30 cellular contexts compared by ENCODE assay signal in the genomic region with DNA sequence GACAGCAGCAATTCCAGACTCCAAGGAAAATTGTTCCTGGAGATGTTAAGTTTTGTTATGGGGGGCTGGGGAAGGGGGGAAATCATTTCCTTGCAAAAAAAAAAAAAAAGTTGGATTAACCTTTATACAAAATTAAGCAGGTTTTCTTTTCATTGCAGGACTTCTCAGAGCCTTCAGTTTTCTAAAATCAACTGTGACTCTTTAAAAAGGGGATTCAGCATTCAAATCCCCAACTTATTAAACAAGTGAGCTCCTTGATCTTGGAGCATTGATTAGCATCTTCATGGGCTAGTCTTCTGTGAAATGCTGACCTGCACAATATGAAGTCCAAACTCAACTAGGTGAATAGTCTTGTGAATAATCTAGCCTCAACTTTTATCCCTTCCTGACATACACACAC. TPM values are rescaled to one million over a fixed set of nuclear protein-coding genes. Genes with fewer than 3 reads are reported as not detected.
DNase-seq lines count a peak whose midpoint lies in the region; ATAC-seq and TF ChIP-seq lines count a peak whose summit lies in the region.
"Had no signal": no experiment of that assay in that cellular context is flagged by ENCODE, and none has a peak within 500 bp of the region (broad histone marks: within the 10 kb centered on the region; RNA-seq: fewer than 3 reads in every experiment).

No MANE protein-coding gene starts in this region.

- H3K27me3 ChIP-seq in DND-41 (ENCODE audit: insufficient read depth, low read length, poor library complexity) = no peaks in the 10 kb centered on the region
- no peaks in the 10 kb centered on the region for H3K27me3 ChIP-seq in naive thymus-derived CD4-positive, alpha-beta T cell (ENCODE audit: control insufficient read depth in 2 of 2, insufficient read depth in 2 of 2, low read length in 2 of 2)
- H3K27me3 ChIP-seq: brain microvascular endothelial cell, stomach, thyroid gland, vagina had no signal

- no peaks in the 10 kb centered on the region for H3K36me3 ChIP-seq in DND-41 (ENCODE audit: insufficient read depth, low read length)
- peaks cover 12 to 41% (median 23%) of the 10 kb centered on the region in 3 experiments for H3K36me3 ChIP-seq in naive thymus-derived CD4-positive, alpha-beta T cell (ENCODE audit: control insufficient read depth in 2 of 3, insufficient read depth in 3 of 3, low read length in 3 of 3)
- H3K36me3 ChIP-seq: brain microvascular endothelial cell, stomach, thyroid gland, vagina had no signal

- no peak for TF ChIP-seq CTCF in DND-41 (IDR thresholded peaks at IDR 0.05; ENCODE audit: borderline replicate concordance, extremely low read depth, low read length, poor library complexity, severe bottlenecking)

- H3K4me1 ChIP-seq in DND-41 (ENCODE audit: insufficient read depth, low read length) = peaks cover 20% of the 10 kb centered on the region
- H3K4me1 ChIP-seq in naive thymus-derived CD4-positive, alpha-beta T cell (ENCODE audit: control insufficient read depth in 2 of 2, insufficient read depth in 2 of 2, low read length in 2 of 2) = peaks cover 82% of the 10 kb centered on the region in 2 donors
- H3K4me1 ChIP-seq: thyroid gland had no signal

- DNase-seq in activated T-cell treated with anti-CD3 and anti-CD28 coated beads, Interleukin-2, amount 50 U/mL, for 24 hours = no peak
- no peak for DNase-seq in activated T-cell treated with anti-CD3 and anti-CD28 coated beads for 4 hours
- DNase-seq in DND-41 = no peak
- DNase-seq in activated T-helper 2 cell treated with anti-CD3 and anti-CD28 coated beads, Interferon-gamma antibody, Interleukin-2, Interleukin-4, amounts not matched to agents 10 μg/mL and 5 μg/mL and 100 μg/mL, durations not matched to agents 14 hours and 24 hours and 36 hours (ENCODE audit: low spot score) = no peak
- no peak for DNase-seq in naive thymus-derived CD4-positive, alpha-beta T cell
- DNase-seq in NCI-H226 = no peak
- DNase-seq: activated CD4-positive, CD25-positive, alpha-beta regulatory T cell treated with anti-CD3 and anti-CD28 coated beads, Interleukin-2, amount 50 U/mL, for 72 hours; activated effector memory CD4-positive, alpha-beta T cell treated with Interleukin-2 at 50 U/mL for 16 hours; amygdala; brain microvascular endothelial cell; DMS153; dorsolateral prefrontal cortex; GOT3; heart right ventricle; IMR-90; NCI-H1048; NCI-H1694 treated with DMSO at 0.1 percent for 48 hours; NCI-H510A; stimulated activated CD8-positive, alpha-beta memory T cell treated with anti-CD3 and anti-CD28 coated beads, Interleukin-4, amount 100 ng/mL, for 48 hours; stomach; thyroid gland had no signal

- peak overlapping the region; percentile 24; the same call in 1 of the 2 replicates for H2AFZ ChIP-seq in DND-41 (ENCODE audit: low read depth, low read length)

- H3K27ac ChIP-seq in DND-41 (ENCODE audit: low read length) = no peak overlapping the region
- H3K27ac ChIP-seq in naive thymus-derived CD4-positive, alpha-beta T cell (ENCODE audit: low read depth, low read length) = peak overlapping the region; percentile 78
- H3K27ac ChIP-seq: brain microvascular endothelial cell, dorsolateral prefrontal cortex, stomach, thyroid gland, vagina had no signal

- H3K4me2 ChIP-seq in DND-41 (ENCODE audit: insufficient read depth, low read length) = no peak overlapping the region

- H3K4me3 Mint-ChIP-seq in activated T-cell treated with anti-CD3 and anti-CD28 coated beads, Interleukin-2, amount 50 U/mL, for 24 hours = no peak overlapping the region
- H3K4me3 Mint-ChIP-seq in activated T-helper 2 cell treated with anti-CD3 and anti-CD28 coated beads, Interferon-gamma antibody, Interleukin-2, Interleukin-4, amounts not matched to agents 10 μg/mL and 5 μg/mL and 100 μg/mL, durations not matched to agents 14 hours and 24 hours and 36 hours (ENCODE audit: low read depth) = no peak overlapping the region
- H3K4me3 Mint-ChIP-seq in naive thymus-derived CD4-positive, alpha-beta T cell = peak overlapping the region; percentile 64 to 92 (median 84)
- H3K4me3 Mint-ChIP-seq: B cell had no signal

- H3K9me3 Mint-ChIP-seq in activated T-cell treated with anti-CD3 and anti-CD28 coated beads, Interleukin-2, amount 50 U/mL, for 24 hours = no peaks in the 10 kb centered on the region
- no peaks in the 10 kb centered on the region for H3K9me3 Mint-ChIP-seq in activated T-helper 2 cell treated with anti-CD3 and anti-CD28 coated beads, Interferon-gamma antibody, Interleukin-2, Interleukin-4, amounts not matched to agents 10 μg/mL and 5 μg/mL and 100 μg/mL, durations not matched to agents 14 hours and 24 hours and 36 hours
- H3K9me3 Mint-ChIP-seq in naive thymus-derived CD4-positive, alpha-beta T cell = no peaks in the 10 kb centered on the region

- H3K27me3 Mint-ChIP-seq in activated T-cell treated with anti-CD3 and anti-CD28 coated beads, Interleukin-2, amount 50 U/mL, for 24 hours = no peaks in the 10 kb centered on the region
- H3K27me3 Mint-ChIP-seq in activated T-helper 2 cell treated with anti-CD3 and anti-CD28 coated beads, Interferon-gamma antibody, Interleukin-2, Interleukin-4, amounts not matched to agents 10 μg/mL and 5 μg/mL and 100 μg/mL, durations not matched to agents 14 hours and 24 hours and 36 hours (ENCODE audit: low read depth) = no peaks in the 10 kb centered on the region
- no peaks in the 10 kb centered on the region for H3K27me3 Mint-ChIP-seq in naive thymus-derived CD4-positive, alpha-beta T cell

- intact Hi-C loops in activated T-helper 2 cell treated with anti-CD3 and anti-CD28 coated beads, Interferon-gamma antibody, Interleukin-2, Interleukin-4, amounts not matched to agents 10 μg/mL and 5 μg/mL and 100 μg/mL, durations not matched to agents 14 hours and 24 hours and 36 hours (cut with micrococcal nuclease) = loop anchor here (10.0 kb wide), 1 partner anchor 445 kb away; a partner anchor contains a TSS
- intact Hi-C loops in naive thymus-derived CD4-positive, alpha-beta T cell (cut with micrococcal nuclease) = loop anchor here in 1 of 2 donors (10.0 kb wide), 1 partner anchor 535 kb away; no protein-coding TSS in a partner anchor

- CTCF ChIA-PET in naive thymus-derived CD4-positive, alpha-beta T cell (lab: Charles Lee) = interaction anchor here (0.8 to 2.3 kb wide), 3 partner anchors 12 to 39 kb away, joined by 5 to 6 read pairs (median 5); no protein-coding TSS in a partner anchor

- H3K27ac Mint-ChIP-seq in activated T-cell treated with anti-CD3 and anti-CD28 coated beads, Interleukin-2, amount 50 U/mL, for 24 hours = peak overlapping the region; percentile 95
- H3K27ac Mint-ChIP-seq in activated T-helper 2 cell treated with anti-CD3 and anti-CD28 coated beads, Interferon-gamma antibody, Interleukin-2, Interleukin-4, amounts not matched to agents 10 μg/mL and 5 μg/mL and 100 μg/mL, durations not matched to agents 14 hours and 24 hours and 36 hours = peak overlapping the region; percentile 94
- peak overlapping the region; percentile 71 to 100 (median 93) for H3K27ac Mint-ChIP-seq in naive thymus-derived CD4-positive, alpha-beta T cell
- H3K27ac Mint-ChIP-seq: B cell, progenitor cell of endocrine pancreas had no signal

- H4K20me1 ChIP-seq in DND-41 (ENCODE audit: insufficient read depth, low read length) = no peaks in the 10 kb centered on the region

- no peaks in the 10 kb centered on the region for H3K9me3 ChIP-seq in DND-41 (ENCODE audit: insufficient read depth, low read length, severe bottlenecking)
- H3K9me3 ChIP-seq in naive thymus-derived CD4-positive, alpha-beta T cell (ENCODE audit: control insufficient read depth in 2 of 3, low read length in 3 of 3) = no peaks in the 10 kb centered on the region
- H3K9me3 ChIP-seq: heart right ventricle, stomach, thyroid gland, vagina had no signal

- POLR2A ChIA-PET in naive thymus-derived CD4-positive, alpha-beta T cell (lab: Charles Lee) = interaction anchor here (0.6 to 13.7 kb wide), 10 partner anchors 8 to 730 kb away, joined by 3 to 245 read pairs (median 6); a partner anchor contains a TSS

- no peak for ATAC-seq in DND-41 (ENCODE audit: insufficient read depth, low read depth)
- no peak for ATAC-seq in naive thymus-derived CD4-positive, alpha-beta T cell
- ATAC-seq in activated CD4-positive, CD25-positive, alpha-beta regulatory T cell treated with anti-CD3 and anti-CD28 coated beads, Interleukin-2, amount 50 U/mL, for 24 hours = no peak
- ATAC-seq in GM18517 (IDR thresholded peaks at IDR 0.05; ENCODE audit: unreplicated experiment) = no peak
- ATAC-seq: GM12878, heart right ventricle, sciatic nerve had no signal

- H3K4me1 Mint-ChIP-seq in activated T-cell treated with anti-CD3 and anti-CD28 coated beads, Interleukin-2, amount 50 U/mL, for 24 hours (ENCODE audit: low read depth) = peaks cover 91% of the 10 kb centered on the region
- peaks cover 70% of the 10 kb centered on the region for H3K4me1 Mint-ChIP-seq in activated T-helper 2 cell treated with anti-CD3 and anti-CD28 coated beads, Interferon-gamma antibody, Interleukin-2, Interleukin-4, amounts not matched to agents 10 μg/mL and 5 μg/mL and 100 μg/mL, durations not matched to agents 14 hours and 24 hours and 36 hours (ENCODE audit: low read depth)
- H3K4me1 Mint-ChIP-seq in naive thymus-derived CD4-positive, alpha-beta T cell = peaks cover 73 to 94% (median 86%) of the 10 kb centered on the region in 7 donors

- no peaks in the 10 kb centered on the region for H3K79me2 ChIP-seq in DND-41 (ENCODE audit: insufficient read depth, low read length)

- peaks cover 13% of the 10 kb centered on the region for H3K36me3 Mint-ChIP-seq in activated T-cell treated with anti-CD3 and anti-CD28 coated beads, Interleukin-2, amount 50 U/mL, for 24 hours (ENCODE audit: low read depth)
- peaks cover 61% of the 10 kb centered on the region for H3K36me3 Mint-ChIP-seq in activated T-helper 2 cell treated with anti-CD3 and anti-CD28 coated beads, Interferon-gamma antibody, Interleukin-2, Interleukin-4, amounts not matched to agents 10 μg/mL and 5 μg/mL and 100 μg/mL, durations not matched to agents 14 hours and 24 hours and 36 hours (ENCODE audit: low read depth)
- peaks cover 27 to 78% (median 61%) of the 10 kb centered on the region in 5 donors for H3K36me3 Mint-ChIP-seq in naive thymus-derived CD4-positive, alpha-beta T cell

- no peak overlapping the region for H3K4me3 ChIP-seq in DND-41 (ENCODE audit: low read depth in 1 of 2, low read length in 2 of 2)
- H3K4me3 ChIP-seq in naive thymus-derived CD4-positive, alpha-beta T cell (ENCODE audit: low read length) = no peak overlapping the region
- H3K4me3 ChIP-seq: dorsolateral prefrontal cortex, GM12878, heart right ventricle, stomach, thyroid gland, vagina had no signal

- H3K9ac ChIP-seq in DND-41 (ENCODE audit: low read depth, low read length) = no peak overlapping the region

RNA-seq across cellular contexts. Expression of a gene that starts 7.1 kb away (rescaled TPM):
- total RNA-seq in activated T-helper 2 cell treated with anti-CD3 and anti-CD28 coated beads, Interferon-gamma antibody, Interleukin-2, Interleukin-4, amounts not matched to agents 10 μg/mL and 5 μg/mL and 100 μg/mL, durations not matched to agents 14 hours and 24 hours and 36 hours = 16.1 and 19.9 TPM in 2 replicates
- total RNA-seq in naive thymus-derived CD4-positive, alpha-beta T cell = 100 to 1,000 TPM; 158 to 301 (median 246) TPM
- 100 to 1,000 TPM; 167 to 193 TPM for polyA plus RNA-seq in naive thymus-derived CD4-positive, alpha-beta T cell
- total RNA-seq: myocyte had no signal
- polyA plus RNA-seq: endothelial cell of umbilical vein had no signal

Comparison
In these comparisons a context has a peak if more than half of its experiments do, and no peak if none do; other contexts are left out.
1. H3K4me3 Mint-ChIP-seq: peak in naive thymus-derived CD4-positive, alpha-beta T cell (10 of 10); none in activated T-cell treated with anti-CD3 and anti-CD28 coated beads, Interleukin-2, amount 50 U/mL, for 24 hours (single experiment) and activated T-helper 2 cell treated with anti-CD3 and anti-CD28 coated beads, Interferon-gamma antibody, Interleukin-2, Interleukin-4, amounts not matched to agents 10 μg/mL and 5 μg/mL and 100 μg/mL, durations not matched to agents 14 hours and 24 hours and 36 hours (single experiment).
2. Peak in every context shown above with its lines, with median percentiles within 50 percentile points of each other: H3K27ac Mint-ChIP-seq.